ENCODE assay signal across 8 cellular contexts in genomic region chr2:223101340-223102039, GRCh38. TPM values are rescaled to one million over a fixed set of nuclear protein-coding genes. Genes with fewer than 3 reads are reported as not detected.
DNase-seq lines count a peak whose midpoint lies in the region; ATAC-seq and TF ChIP-seq lines count a peak whose summit lies in the region.

No MANE protein-coding gene starts in this region.

- no peaks in the 10 kb centered on the region for H3K36me3 ChIP-seq in mucosa of descending colon (ENCODE audit: low read depth)

- DNase-seq in NCI-H146 treated with DMSO at 0.1 percent for 48 hours (lab: John Stamatoyannopoulos, UW; ENCODE audit: unreplicated experiment) (peak; percentile 19), choroid plexus epithelial cell (ENCODE audit: low read depth) (peak; percentile 71), mucosa of descending colon (peak in 1 of 3 donors; percentile 37), T-helper 2 cell (no peak)
- DNase-seq in stimulated activated CD4-positive, alpha-beta T cell treated with anti-CD3 and anti-CD28 coated beads, Interleukin-2, amount 100 ng/mL, for 48 hours, result no peak

- ATAC-seq in HG02610 (IDR thresholded peaks at IDR 0.05; ENCODE audit: unreplicated experiment) (peak; percentile 85), mucosa of descending colon (peak; percentile 85)

- no peak overlapping the region for H3K4me3 ChIP-seq in choroid plexus epithelial cell (ENCODE audit: low read depth, low read length)
- H3K4me3 ChIP-seq in mucosa of descending colon, result no peak overlapping the region

- intact Hi-C loops in mucosa of descending colon (cut with DNase I, micrococcal nuclease), result no loop called here

- no peaks in the 10 kb centered on the region for H3K9me3 ChIP-seq in mucosa of descending colon

- no peaks in the 10 kb centered on the region for H3K4me1 ChIP-seq in mucosa of descending colon (ENCODE audit: low read depth)

- peak; percentile 73 for TF ChIP-seq CTCF in 22Rv1 (IDR thresholded peaks at IDR 0.05)
- TF ChIP-seq CTCF in GM12873 (IDR thresholded peaks at IDR 0.05; ENCODE audit: insufficient read depth, low read depth, low read length, missing control alignments), result peak; percentile 45
- TF ChIP-seq CTCF in choroid plexus epithelial cell (conservative IDR thresholded peaks at IDR 0.05; ENCODE audit: low read depth, low read length), result peak; percentile 79
- TF ChIP-seq CTCF in mucosa of descending colon (IDR thresholded peaks at IDR 0.05), result peak; percentile 11

- H3K27ac ChIP-seq in 22Rv1, result no peak overlapping the region

RNA-seq across cellular contexts. Expression of gene KCNE4, which starts 49.5 kb away (rescaled TPM):
- 1 to 10 TPM in 2 of 3 donors, under 1 TPM in 1; 0.55 to 5.8 (median 2.0) TPM for total RNA-seq in mucosa of descending colon

Comparison
In these comparisons a context has a peak if more than half of its experiments do, and no peak if none do; other contexts are left out.
1. CTCF ChIP-seq: peak in every context shown above with its lines; median percentile 79 in choroid plexus epithelial cell; 73 in 22Rv1; 45 in GM12873; 11 in mucosa of descending colon.
2. DNase-seq: peak in NCI-H146 treated with DMSO at 0.1 percent for 48 hours (single experiment) and choroid plexus epithelial cell (single experiment); none in T-helper 2 cell (0 of 5) and stimulated activated CD4-positive, alpha-beta T cell treated with anti-CD3 and anti-CD28 coated beads, Interleukin-2, amount 100 ng/mL, for 48 hours (0 of 2).